ENCODE assay signal across 8 cellular contexts in the genomic region with DNA sequence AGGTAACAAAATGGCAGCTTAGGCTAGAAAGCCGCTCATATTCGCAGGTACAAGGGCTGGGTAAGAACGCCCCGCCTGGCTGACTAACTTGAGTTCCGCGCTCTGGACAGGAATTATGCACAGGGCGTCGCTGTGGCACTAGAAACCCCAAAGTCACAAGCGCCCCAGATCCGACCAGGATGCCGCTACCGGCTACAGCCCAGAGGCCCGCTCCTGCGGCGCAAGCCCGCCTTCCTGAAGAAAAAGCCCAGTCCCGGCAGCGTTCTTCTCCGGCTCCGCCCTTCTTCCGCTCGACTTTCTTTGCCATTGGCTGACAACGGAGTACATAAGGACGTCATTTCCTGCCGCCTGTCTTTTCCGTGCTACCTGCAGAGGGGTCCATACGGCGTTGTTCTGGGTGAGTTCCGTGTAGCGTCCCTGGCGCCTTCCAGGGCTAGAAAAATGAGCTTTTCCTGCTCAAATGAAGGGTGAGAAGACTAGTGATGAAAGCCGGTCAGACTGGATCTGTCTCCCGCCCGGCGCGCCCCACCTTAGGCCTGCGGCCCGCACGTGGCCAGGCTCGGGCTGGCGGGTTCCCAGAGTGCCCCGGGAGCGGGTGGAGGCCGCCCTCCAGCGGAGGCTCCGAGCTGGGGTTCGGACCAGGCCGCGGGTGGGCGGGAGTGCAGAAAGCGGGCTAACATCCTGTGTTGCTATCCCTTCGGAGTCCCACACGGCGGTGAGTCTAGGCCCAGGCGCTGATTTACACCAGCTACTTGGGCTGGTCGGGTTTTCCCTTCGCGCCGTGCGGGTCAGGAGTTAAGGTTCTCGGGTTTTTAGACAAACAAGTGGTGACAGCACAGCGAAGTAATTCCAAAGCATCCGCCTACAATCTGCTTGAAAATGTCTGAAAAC. TPM values are rescaled to one million over a fixed set of nuclear protein-coding genes. Genes with fewer than 3 reads are reported as not detected.
DNase-seq lines count a peak whose midpoint lies in the region; ATAC-seq and TF ChIP-seq lines count a peak whose summit lies in the region.

Gene RPSA (plus strand): TSS at position 353 of the 891 bp plus-strand sequence. CDS start 934 bp downstream, outside the sequence.

- TF ChIP-seq CTCF in GM20000 (IDR thresholded peaks at IDR 0.05; ENCODE audit: extremely low read depth, missing control alignments) (peak; percentile 7), lung (IDR thresholded peaks at IDR 0.05; ENCODE audit: control extremely low read depth, extremely low read depth) (peak; percentile 31)

- peaks cover 15 to 16% of the 10 kb centered on the region in 2 donors for H3K36me3 ChIP-seq in lung (ENCODE audit: control insufficient read depth in 2 of 2, insufficient read depth in 2 of 2, low read length in 2 of 2)

- 0% methylated on average over 56 to 63 of the region's 63 CpGs for WGBS in lung, 2 donors

- peak within 1 kb of the TSS; percentile 83 for H3K4me3 ChIP-seq in lung

- peaks cover 5 to 8% of the 10 kb centered on the region in 2 donors for H3K4me1 ChIP-seq in lung (ENCODE audit: control insufficient read depth in 2 of 2, insufficient read depth in 2 of 2, low read length in 2 of 2)

- no peaks in the 10 kb centered on the region for H3K27me3 ChIP-seq in lung (ENCODE audit: control insufficient read depth, insufficient read depth)

- peak within 1 kb of the TSS; percentile 91 to 96 for H3K27ac ChIP-seq in lung (ENCODE audit: low read depth in 1 of 2, low read length in 1 of 2)

- ATAC-seq in lung (ENCODE audit: insufficient read depth, low FRiP score), result peak; percentile 93

- peak; percentile 89 for DNase-seq in COR-L47 (lab: John Stamatoyannopoulos, UW)
- peak; percentile 94 for DNase-seq in GM20000 (ENCODE audit: low spot score)
- peak; percentile 96 for DNase-seq in HT-29 (ENCODE audit: low spot score)
- DNase-seq in NK-92 treated with Interleukin-12 subunit alpha and Interleukin-12 subunit beta, amount 100 ng/mL, for 24 hours (lab: John Stamatoyannopoulos, UW), result peak; percentile 90
- DNase-seq in activated CD8-positive, alpha-beta memory T cell treated with anti-CD3 and anti-CD28 coated beads for 24 hours, result peak; percentile 96
- DNase-seq in effector CD8-positive, alpha-beta T cell (lab: John Stamatoyannopoulos, UW), result peak; percentile 90
- DNase-seq in lung (ENCODE audit: low spot score), result peak; percentile 97
- DNase-seq in stimulated activated CD4-positive, alpha-beta T cell treated with anti-CD3 and anti-CD28 coated beads, TNF-alpha, amount 100 ng/mL, for 4 hours (ENCODE audit: low read depth in 3 of 3), result peak; percentile 78 to 94 (median 87)

- no peaks in the 10 kb centered on the region for H3K9me3 ChIP-seq in lung (ENCODE audit: control insufficient read depth in 2 of 2, insufficient read depth in 1 of 2, low read length in 1 of 2)

RNA-seq across cellular contexts. Expression of gene RPSA, which starts in this region (rescaled TPM):
- total RNA-seq in HT-29 (2014; rRNA removed; shearing (Covaris generic)), result 1,278 and 1,405 TPM in 2 replicates
- total RNA-seq in lung, result 1,000 to 10,000 TPM in 1 of 2 donors, 100 to 1,000 TPM in 1; 657 to 1,053 TPM
- 1,000 to 10,000 TPM; 1,464 to 1,968 TPM for polyA plus RNA-seq in lung

Comparison
In these comparisons a context has a peak if more than half of its experiments do, and no peak if none do; other contexts are left out.
1. Peak in every context shown above with its lines: DNase-seq, ATAC-seq, H3K4me3 ChIP-seq and H3K27ac ChIP-seq.